ENCODE assay signal across 8 cellular contexts in the genomic region with DNA sequence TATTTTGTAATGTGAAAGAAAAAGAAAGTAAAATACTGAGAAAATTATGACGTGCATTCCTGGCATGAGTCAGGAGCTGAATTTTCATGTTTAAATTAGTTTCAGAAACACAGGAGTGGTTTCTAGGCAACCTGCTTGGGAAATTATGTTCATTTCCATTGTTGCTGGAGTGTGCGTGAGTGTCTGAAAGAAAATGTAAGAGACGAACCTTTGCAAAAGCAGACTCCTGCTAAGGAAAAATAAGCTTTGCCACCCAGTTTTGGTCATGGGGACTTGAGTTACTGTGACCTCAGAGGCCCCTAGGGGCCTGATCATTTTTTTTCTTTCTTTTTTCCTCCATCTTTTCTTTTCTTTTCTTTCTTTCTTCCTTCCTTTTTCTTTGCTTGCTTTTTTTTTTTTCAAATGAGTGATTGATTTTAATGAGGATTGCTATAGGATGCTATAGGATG. TPM values are rescaled to one million over a fixed set of nuclear protein-coding genes. Genes with fewer than 3 reads are reported as not detected.
DNase-seq lines count a peak whose midpoint lies in the region; ATAC-seq and TF ChIP-seq lines count a peak whose summit lies in the region.

No MANE protein-coding gene starts in this region.

- peak overlapping the region; percentile 95 for H3K27ac Mint-ChIP-seq in CD8-positive, alpha-beta T cell
- H3K27ac Mint-ChIP-seq in HFFc6 (peak overlapping the region; percentile 100), WTC11 (peak overlapping the region; percentile 87)

- H3K4me1 ChIP-seq in CD8-positive, alpha-beta T cell (ENCODE audit: insufficient read depth, low read length) = peaks cover 25% of the 10 kb centered on the region
- H3K4me1 ChIP-seq in skeletal muscle tissue (ENCODE audit: control insufficient read depth in 3 of 3, insufficient read depth in 3 of 3, low read length in 3 of 3) (peaks cover 0 to 9% (median 9%) of the 10 kb centered on the region in 3 donors), SJCRH30 (peaks cover 2% of the 10 kb centered on the region)

- H3K36me3 ChIP-seq in CD8-positive, alpha-beta T cell (ENCODE audit: insufficient read depth, low read length) = no peaks in the 10 kb centered on the region
- no peaks in the 10 kb centered on the region for H3K36me3 ChIP-seq in skeletal muscle tissue (ENCODE audit: control insufficient read depth in 3 of 3, insufficient read depth in 3 of 3, low read length in 3 of 3)
- H3K36me3 ChIP-seq in SJCRH30 = no peaks in the 10 kb centered on the region

- intact Hi-C loops in CD8-positive, alpha-beta T cell (cut with DNase I, micrococcal nuclease) = loop anchor here (2.0 kb wide), 4 partner anchors 16 to 260 kb away; partner anchors contain the start of gene N4BP2 (in 2 of the 2)

- H3K4me1 Mint-ChIP-seq in CD8-positive, alpha-beta T cell (ENCODE audit: low read depth) = peaks cover 45% of the 10 kb centered on the region
- H3K4me1 Mint-ChIP-seq in HFFc6 (ENCODE audit: low read depth) (peaks cover 55% of the 10 kb centered on the region), WTC11 (peaks cover 34% of the 10 kb centered on the region)

- POLR2A ChIA-PET in CD8-positive, alpha-beta T cell (lab: Charles Lee) = interaction anchor here (0.6 to 2.1 kb wide), 15 partner anchors 8 to 292 kb away, joined by 3 to 12 read pairs (median 6); no protein-coding TSS in a partner anchor
- POLR2A ChIA-PET in WTC11 (lab: Charles Lee) = interaction anchor here (0.7 kb wide), 1 partner anchor 135 kb away, joined by 3 read pairs; no protein-coding TSS in a partner anchor

- no peak overlapping the region for H3K9ac ChIP-seq in skeletal muscle tissue (ENCODE audit: low read depth in 1 of 3, low read length in 3 of 3)

- H3K27me3 Mint-ChIP-seq in CD8-positive, alpha-beta T cell (ENCODE audit: low read depth) = no peaks in the 10 kb centered on the region
- H3K27me3 Mint-ChIP-seq in HFFc6 (ENCODE audit: insufficient read depth) (peaks cover 2% of the 10 kb centered on the region; the same call in 1 of the 2 replicates), WTC11 (ENCODE audit: low read depth) (no peaks in the 10 kb centered on the region)

- peak overlapping the region; percentile 43 for H3K4me3 ChIP-seq in CD8-positive, alpha-beta T cell (ENCODE audit: low read depth, low read length)
- peak overlapping the region in 1 of 3 donors; percentile 84 for H3K4me3 ChIP-seq in skeletal muscle tissue (ENCODE audit: low read length in 3 of 3)
- H3K4me3 ChIP-seq in SJCRH30 = no peak overlapping the region

- H3K9me3 ChIP-seq in CD8-positive, alpha-beta T cell (ENCODE audit: low read length) = no peaks in the 10 kb centered on the region
- H3K9me3 ChIP-seq in skeletal muscle tissue (ENCODE audit: control insufficient read depth in 3 of 3, low read length in 3 of 3) (no peaks in the 10 kb centered on the region), SJCRH30 (replicated peaks) (no peaks in the 10 kb centered on the region)

- H3K9me3 Mint-ChIP-seq in CD8-positive, alpha-beta T cell = no peaks in the 10 kb centered on the region
- H3K9me3 Mint-ChIP-seq in HFFc6 = no peaks in the 10 kb centered on the region
- H3K9me3 Mint-ChIP-seq in WTC11 = no peaks in the 10 kb centered on the region

- H3K27ac ChIP-seq in CD8-positive, alpha-beta T cell (ENCODE audit: low read depth, low read length) = peak overlapping the region; percentile 63
- H3K27ac ChIP-seq in skeletal muscle tissue (ENCODE audit: low read depth, low read length) (peak overlapping the region; percentile 63), SJCRH30 (no peak overlapping the region)

- no peaks in the 10 kb centered on the region for H3K27me3 ChIP-seq in CD8-positive, alpha-beta T cell (ENCODE audit: insufficient read depth, low read length)
- H3K27me3 ChIP-seq in skeletal muscle tissue (ENCODE audit: control insufficient read depth in 3 of 3, insufficient read depth in 3 of 3, low read length in 3 of 3) (no peaks in the 10 kb centered on the region), SJCRH30 (no peaks in the 10 kb centered on the region)

- CTCF ChIA-PET in CD8-positive, alpha-beta T cell (lab: Charles Lee) = interaction anchor here (0.7 to 4.4 kb wide), 47 partner anchors 9 to 499 kb away, joined by 3 to 58 read pairs (median 6); partner anchors contain the start of genes CHRNA9 and RHOH
- CTCF ChIA-PET in WTC11 (lab: Charles Lee) = interaction anchor here (0.5 to 3.2 kb wide), 58 partner anchors 10 to 613 kb away, joined by 3 to 65 read pairs (median 5); partner anchors contain the start of genes CHRNA9 and RHOH

- peak; percentile 51 for ATAC-seq in CD8-positive, alpha-beta T cell
- no peak for ATAC-seq in WTC11

- TF ChIP-seq CTCF in CD8-positive, alpha-beta T cell (IDR thresholded peaks at IDR 0.05) = no peak
- TF ChIP-seq CTCF in HFFc6 (IDR thresholded peaks at IDR 0.05) (no peak), WTC11 (IDR thresholded peaks at IDR 0.05) (no peak)

- DNase-seq in CD8-positive, alpha-beta T cell = peak in 2 of 7 experiments; percentile 35 to 50
- DNase-seq in HFFc6 (peak; percentile 94), WTC11 (ENCODE audit: low spot score) (no peak), fibroblast of peridontal ligament (ENCODE audit: extremely low read depth) (peak; percentile 99), SJCRH30 (no peak), ureter (ENCODE audit: low spot score) (no peak)
- DNase-seq in stimulated activated CD8-positive, alpha-beta memory T cell treated with anti-CD3 and anti-CD28 coated beads, Interleukin-4, amount 100 ng/mL, for 48 hours = no peak

- peak overlapping the region; percentile 82 for H3K4me3 Mint-ChIP-seq in CD8-positive, alpha-beta T cell
- H3K4me3 Mint-ChIP-seq in HFFc6 = peak overlapping the region; percentile 97
- H3K4me3 Mint-ChIP-seq in WTC11 = no peak overlapping the region

- no peaks in the 10 kb centered on the region for H3K36me3 Mint-ChIP-seq in CD8-positive, alpha-beta T cell
- H3K36me3 Mint-ChIP-seq in HFFc6 (ENCODE audit: low read depth) (no peaks in the 10 kb centered on the region), WTC11 (no peaks in the 10 kb centered on the region)

TF ChIP-seq in WTC11, 78 proteins besides CTCF, POLR2A, EP300 and RAD21:
- no peak for TF ChIP-seq GRHL2 (CRISPR knock-in tag; IDR thresholded peaks at IDR 0.05; ENCODE audit: insufficient replicate concordance, severe bottlenecking)
- TF ChIP-seq MXD4 (CRISPR knock-in tag; IDR thresholded peaks at IDR 0.05; ENCODE audit: borderline replicate concordance) = no peak
- TF ChIP-seq, protein P1, sequence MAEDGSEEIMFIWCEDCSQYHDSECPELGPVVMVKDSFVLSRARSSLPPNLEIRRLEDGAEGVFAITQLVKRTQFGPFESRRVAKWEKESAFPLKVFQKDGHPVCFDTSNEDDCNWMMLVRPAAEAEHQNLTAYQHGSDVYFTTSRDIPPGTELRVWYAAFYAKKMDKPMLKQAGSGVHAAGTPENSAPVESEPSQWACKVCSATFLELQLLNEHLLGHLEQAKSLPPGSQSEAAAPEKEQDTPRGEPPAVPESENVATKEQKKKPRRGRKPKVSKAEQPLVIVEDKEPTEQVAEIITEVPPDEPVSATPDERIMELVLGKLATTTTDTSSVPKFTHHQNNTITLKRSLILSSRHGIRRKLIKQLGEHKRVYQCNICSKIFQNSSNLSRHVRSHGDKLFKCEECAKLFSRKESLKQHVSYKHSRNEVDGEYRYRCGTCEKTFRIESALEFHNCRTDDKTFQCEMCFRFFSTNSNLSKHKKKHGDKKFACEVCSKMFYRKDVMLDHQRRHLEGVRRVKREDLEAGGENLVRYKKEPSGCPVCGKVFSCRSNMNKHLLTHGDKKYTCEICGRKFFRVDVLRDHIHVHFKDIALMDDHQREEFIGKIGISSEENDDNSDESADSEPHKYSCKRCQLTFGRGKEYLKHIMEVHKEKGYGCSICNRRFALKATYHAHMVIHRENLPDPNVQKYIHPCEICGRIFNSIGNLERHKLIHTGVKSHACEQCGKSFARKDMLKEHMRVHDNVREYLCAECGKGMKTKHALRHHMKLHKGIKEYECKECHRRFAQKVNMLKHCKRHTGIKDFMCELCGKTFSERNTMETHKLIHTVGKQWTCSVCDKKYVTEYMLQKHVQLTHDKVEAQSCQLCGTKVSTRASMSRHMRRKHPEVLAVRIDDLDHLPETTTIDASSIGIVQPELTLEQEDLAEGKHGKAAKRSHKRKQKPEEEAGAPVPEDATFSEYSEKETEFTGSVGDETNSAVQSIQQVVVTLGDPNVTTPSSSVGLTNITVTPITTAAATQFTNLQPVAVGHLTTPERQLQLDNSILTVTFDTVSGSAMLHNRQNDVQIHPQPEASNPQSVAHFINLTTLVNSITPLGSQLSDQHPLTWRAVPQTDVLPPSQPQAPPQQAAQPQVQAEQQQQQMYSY (CRISPR knock-in tag; IDR thresholded peaks at IDR 0.05) = no peak
- TF ChIP-seq, protein P2, sequence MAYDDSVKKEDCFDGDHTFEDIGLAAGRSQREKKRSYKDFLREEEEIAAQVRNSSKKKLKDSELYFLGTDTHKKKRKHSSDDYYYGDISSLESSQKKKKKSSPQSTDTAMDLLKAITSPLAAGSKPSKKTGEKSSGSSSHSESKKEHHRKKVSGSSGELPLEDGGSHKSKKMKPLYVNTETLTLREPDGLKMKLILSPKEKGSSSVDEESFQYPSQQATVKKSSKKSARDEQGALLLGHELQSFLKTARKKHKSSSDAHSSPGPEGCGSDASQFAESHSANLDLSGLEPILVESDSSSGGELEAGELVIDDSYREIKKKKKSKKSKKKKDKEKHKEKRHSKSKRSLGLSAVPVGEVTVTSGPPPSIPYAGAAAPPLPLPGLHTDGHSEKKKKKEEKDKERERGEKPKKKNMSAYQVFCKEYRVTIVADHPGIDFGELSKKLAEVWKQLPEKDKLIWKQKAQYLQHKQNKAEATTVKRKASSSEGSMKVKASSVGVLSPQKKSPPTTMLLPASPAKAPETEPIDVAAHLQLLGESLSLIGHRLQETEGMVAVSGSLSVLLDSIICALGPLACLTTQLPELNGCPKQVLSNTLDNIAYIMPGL (CRISPR knock-in tag; IDR thresholded peaks at IDR 0.05) = no peak
- no peak for TF ChIP-seq IRF2 (CRISPR knock-in tag; IDR thresholded peaks at IDR 0.05; ENCODE audit: borderline replicate concordance, low read depth)
- no peak for TF ChIP-seq ZNF416 (CRISPR knock-in tag; IDR thresholded peaks at IDR 0.05)
- TF ChIP-seq, protein P3, sequence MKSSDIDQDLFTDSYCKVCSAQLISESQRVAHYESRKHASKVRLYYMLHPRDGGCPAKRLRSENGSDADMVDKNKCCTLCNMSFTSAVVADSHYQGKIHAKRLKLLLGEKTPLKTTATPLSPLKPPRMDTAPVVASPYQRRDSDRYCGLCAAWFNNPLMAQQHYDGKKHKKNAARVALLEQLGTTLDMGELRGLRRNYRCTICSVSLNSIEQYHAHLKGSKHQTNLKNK (CRISPR knock-in tag; IDR thresholded peaks at IDR 0.05) = no peak
- TF ChIP-seq NR3C1 (CRISPR knock-in tag; conservative IDR thresholded peaks at IDR 0.05; ENCODE audit: low read depth) = no peak
- TF ChIP-seq ZNF317 (CRISPR knock-in tag; IDR thresholded peaks at IDR 0.05; ENCODE audit: borderline replicate concordance, low read depth) = no peak
- TF ChIP-seq JAZF1 (CRISPR knock-in tag; IDR thresholded peaks at IDR 0.05) = no peak

RNA-seq across cellular contexts. Expression of gene CHRNA9, which starts 18.8 kb away (rescaled TPM):
- total RNA-seq in CD8-positive, alpha-beta T cell = under 1 TPM; 0.14 to 0.58 TPM
- not detected for total RNA-seq in HFFc6 (2021; fragmentation: NEBNext Ultra II Directional; extraction: Animal tissue kit (Norgen Biotek cat#: 25700))
- total RNA-seq in WTC11 (2021) = 1.2 to 1.9 TPM (median 1.8 TPM) in 3 replicates
- not detected for total RNA-seq in skeletal muscle tissue
- total RNA-seq in SJCRH30 (2014; rRNA removed; shearing (Covaris generic)) = 0.08 and 0.51 TPM in 2 replicates
- not detected for total RNA-seq in ureter

Comparison
In these comparisons a context has a peak if more than half of its experiments do, and no peak if none do; other contexts are left out.
1. DNase-seq: peak in HFFc6 (single experiment) and fibroblast of peridontal ligament (single experiment); none in WTC11 (single experiment), SJCRH30 (0 of 2), stimulated activated CD8-positive, alpha-beta memory T cell treated with anti-CD3 and anti-CD28 coated beads, Interleukin-4, amount 100 ng/mL, for 48 hours (single experiment) and ureter (single experiment).
2. Peak in every context shown above with its lines, with median percentiles within 50 percentile points of each other: H3K27ac Mint-ChIP-seq.